In the genomic region with DNA sequence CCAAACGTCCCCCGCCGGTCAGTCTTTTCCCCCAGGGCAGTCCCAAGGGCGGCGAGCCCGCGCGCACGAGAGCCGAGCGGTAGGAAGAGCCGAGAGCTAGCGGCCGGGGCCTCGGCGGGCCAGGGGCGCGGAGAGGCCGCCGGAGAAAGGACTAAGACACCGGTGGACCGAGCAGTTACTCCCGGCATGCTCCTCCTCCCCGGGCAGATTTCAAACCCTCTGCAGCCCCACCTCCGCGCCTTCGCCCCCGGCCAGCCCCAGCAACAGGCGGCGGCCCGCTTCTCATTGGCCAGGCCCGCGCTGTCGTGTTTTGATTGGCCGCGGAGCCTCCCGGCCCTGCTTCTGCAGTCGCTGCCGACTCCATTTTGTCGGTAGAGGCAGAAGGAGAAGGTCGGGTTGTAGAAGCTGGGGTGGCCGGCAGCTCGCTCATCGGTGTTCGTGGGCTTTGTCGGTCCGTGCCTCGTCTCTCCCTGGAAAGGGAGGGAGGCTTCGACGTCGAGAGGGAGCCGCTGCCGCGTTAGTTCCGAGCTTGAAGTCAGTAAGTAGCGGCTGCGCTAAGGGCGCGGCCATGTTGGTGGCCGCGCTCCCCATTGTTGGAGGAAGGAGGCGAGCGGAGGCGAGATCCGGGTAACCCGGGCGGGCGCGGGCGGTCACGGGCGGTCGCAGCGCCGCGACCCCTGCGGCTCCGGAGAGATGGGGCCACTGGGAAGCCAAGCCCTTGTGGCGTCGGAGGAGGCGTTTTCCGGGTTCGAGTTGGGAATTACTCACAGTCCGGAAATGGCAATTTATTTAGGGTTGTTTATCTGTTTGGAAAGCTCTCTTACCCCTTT, we compare ENCODE assay signal across 8 cellular contexts. TPM values are rescaled to one million over a fixed set of nuclear protein-coding genes. Genes with fewer than 3 reads are reported as not detected.
DNase-seq lines count a peak whose midpoint lies in the region; ATAC-seq, FAIRE-seq and TF ChIP-seq lines count a peak whose summit lies in the region.

TSS of gene PNRC2 (plus strand) at position 368 of the 830 bp plus-strand sequence. CDS start 1,630 bp downstream, outside the sequence.

- H3K36me3 ChIP-seq in pancreas (no peaks in the 10 kb centered on the region), tibial artery (peaks cover 5 to 17% (median 5%) of the 10 kb centered on the region in 3 donors)

- H3K4me3 ChIP-seq in pancreas (peak within 1 kb of the TSS; percentile 53 to 70 (median 62)), tibial artery (peak within 1 kb of the TSS; percentile 71 to 81)

- WGBS in pancreas, 2 donors, result 0% methylated on average over 74 to 84 of the region's 84 CpGs

- CTCF ChIA-PET in GM10248 (lab: Yijun Ruan, JAX), result interaction anchor here (0.9 to 2.8 kb wide), 4 partner anchors 10 to 149 kb away, joined by 3 to 8 read pairs (median 4); no protein-coding TSS in a partner anchor

- ATAC-seq in HG02678 (IDR thresholded peaks at IDR 0.05; ENCODE audit: unreplicated experiment) (peak; percentile 83), pancreas (peak; percentile 88 to 95 (median 92))

- intact Hi-C loops in head of caudate nucleus (cut with DNase I) (loop anchor here (2.0 kb wide), 1 partner anchor 21 kb away; the partner anchor contains the start of gene SRSF10), pancreas (cut with DNase I) (loop anchor here in 2 of 3 donors (10.0 kb wide), 1 partner anchor 65 kb away; no protein-coding TSS in a partner anchor), tibial artery (cut with DNase I; ENCODE audit: low total_unique reads) (loop anchor here (5.0 kb wide), 1 partner anchor 63 kb away; no protein-coding TSS in a partner anchor)

- TF ChIP-seq CTCF in GM10248 (IDR thresholded peaks at IDR 0.05; ENCODE audit: control extremely low read depth, extremely low read depth, low read depth, missing control alignments), result no peak
- TF ChIP-seq CTCF in pancreas (IDR thresholded peaks at IDR 0.05), result no peak
- TF ChIP-seq CTCF in tibial artery (IDR thresholded peaks at IDR 0.05), result no peak

- H3K27me3 ChIP-seq in pancreas, result no peaks in the 10 kb centered on the region
- H3K27me3 ChIP-seq in tibial artery, result no peaks in the 10 kb centered on the region

- H3K9me3 ChIP-seq in pancreas, result no peaks in the 10 kb centered on the region
- H3K9me3 ChIP-seq in tibial artery, result no peaks in the 10 kb centered on the region

- DNase-seq in GM10248 (ENCODE audit: extremely low spot score) (peak; percentile 97), NCI-H128 (lab: John Stamatoyannopoulos, UW; ENCODE audit: unreplicated experiment) (peak; percentile 92), SW 1271 (lab: John Stamatoyannopoulos, UW) (peak; percentile 61 to 90), head of caudate nucleus (peak; percentile 94 to 99 (median 98)), pancreas (peak; percentile 95 to 98 (median 96)), tibial artery (peak; percentile 98)
- peak; percentile 91 for DNase-seq in activated naive CD8-positive, alpha-beta T cell treated with anti-CD3 and anti-CD28 coated beads, Interleukin-2, amount 50 U/mL, for 16 hours (ENCODE audit: low read depth, low spot score)

- peaks cover 30 to 60% (median 42%) of the 10 kb centered on the region in 3 donors for H3K4me1 ChIP-seq in pancreas
- peaks cover 0 to 34% (median 9%) of the 10 kb centered on the region in 4 donors for H3K4me1 ChIP-seq in tibial artery

- POLR2A ChIA-PET in GM10248 (lab: Yijun Ruan, JAX), result no interaction called here

- H3K27ac ChIP-seq in pancreas (peak within 1 kb of the TSS; percentile 94 to 99 (median 98)), tibial artery (peak within 1 kb of the TSS; percentile 95 to 99)

- FAIRE-seq in pancreas (lab: Jason Lieb, UNC), result no peak

RNA-seq across cellular contexts. Expression of gene PNRC2, which starts in this region (rescaled TPM):
- total RNA-seq in pancreas, result 10 to 100 TPM; 24.3 to 57.4 (median 38.3) TPM
- 10 to 100 TPM; 30.2 to 49.0 TPM for polyA plus RNA-seq in pancreas

Comparison
In these comparisons a context has a peak if more than half of its experiments do, and no peak if none do; other contexts are left out.
1. Peak in every context shown above with its lines: DNase-seq, ATAC-seq, H3K4me3 ChIP-seq and H3K27ac ChIP-seq.